1 cellular context compared by ENCODE assay signal in the genomic region with DNA sequence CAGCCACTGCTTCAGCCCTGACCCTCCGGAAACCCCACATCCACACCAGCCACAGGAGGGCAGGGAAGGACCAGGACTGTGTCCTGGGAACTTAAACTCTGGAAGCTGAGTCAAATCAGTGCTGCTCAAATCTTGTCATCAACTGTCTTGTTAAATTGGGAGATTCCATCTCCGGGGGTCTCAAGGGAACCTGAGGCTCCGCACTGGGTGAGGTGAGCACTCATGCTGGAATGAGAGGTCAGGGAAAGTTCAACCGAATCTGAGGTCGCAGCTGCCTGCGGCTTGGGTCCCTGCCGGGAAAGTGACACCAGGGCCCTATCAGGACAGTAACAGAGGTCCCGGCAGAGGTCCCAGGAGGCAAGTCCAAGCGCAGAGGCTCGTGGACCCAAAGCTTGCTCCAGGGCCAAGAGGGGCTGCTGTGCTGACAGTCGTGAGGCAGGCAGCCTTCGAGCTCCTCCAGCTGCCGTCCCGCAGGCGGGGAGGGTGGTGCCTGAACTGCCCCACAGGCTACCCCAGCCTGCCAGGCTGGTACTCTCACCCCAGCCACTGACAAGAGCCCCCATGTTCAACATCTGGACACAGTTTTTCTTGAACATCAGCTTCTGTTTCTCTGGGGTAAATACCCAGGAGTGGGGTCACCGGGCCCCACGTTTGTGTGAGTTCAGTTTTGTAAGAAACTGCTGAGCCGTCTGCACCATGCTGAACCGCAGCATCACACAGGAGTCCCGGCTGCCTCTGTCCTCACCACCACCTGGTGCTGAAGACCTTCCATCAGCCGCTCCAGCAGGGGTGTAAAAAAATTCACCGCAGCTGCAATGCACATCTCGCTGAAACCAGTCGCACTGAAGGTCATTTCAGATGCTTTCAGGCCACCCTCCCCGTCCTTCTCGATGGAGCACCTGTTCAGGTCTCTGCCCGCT.
TF ChIP-seq lines count a peak whose summit lies in the region.

No MANE protein-coding gene starts in this region.

TF ChIP-seq in WTC11, 78 proteins besides CTCF, POLR2A, EP300 and RAD21 (continued from another document):
- no peak for TF ChIP-seq ETV6 (CRISPR knock-in tag; IDR thresholded peaks at IDR 0.05)
- no peak for TF ChIP-seq IRF2 (CRISPR knock-in tag; IDR thresholded peaks at IDR 0.05; ENCODE audit: borderline replicate concordance, low read depth)
- no peak for TF ChIP-seq NR1H2 (CRISPR knock-in tag; IDR thresholded peaks at IDR 0.05)
- no peak for TF ChIP-seq OVOL2 (CRISPR knock-in tag; IDR thresholded peaks at IDR 0.05; ENCODE audit: borderline replicate concordance)
- TF ChIP-seq IRF1 (CRISPR knock-in tag; IDR thresholded peaks at IDR 0.05), result no peak
- TF ChIP-seq MYBL2 (CRISPR knock-in tag; IDR thresholded peaks at IDR 0.05), result no peak
- TF ChIP-seq, protein P1, sequence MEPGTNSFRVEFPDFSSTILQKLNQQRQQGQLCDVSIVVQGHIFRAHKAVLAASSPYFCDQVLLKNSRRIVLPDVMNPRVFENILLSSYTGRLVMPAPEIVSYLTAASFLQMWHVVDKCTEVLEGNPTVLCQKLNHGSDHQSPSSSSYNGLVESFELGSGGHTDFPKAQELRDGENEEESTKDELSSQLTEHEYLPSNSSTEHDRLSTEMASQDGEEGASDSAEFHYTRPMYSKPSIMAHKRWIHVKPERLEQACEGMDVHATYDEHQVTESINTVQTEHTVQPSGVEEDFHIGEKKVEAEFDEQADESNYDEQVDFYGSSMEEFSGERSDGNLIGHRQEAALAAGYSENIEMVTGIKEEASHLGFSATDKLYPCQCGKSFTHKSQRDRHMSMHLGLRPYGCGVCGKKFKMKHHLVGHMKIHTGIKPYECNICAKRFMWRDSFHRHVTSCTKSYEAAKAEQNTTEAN (CRISPR knock-in tag; IDR thresholded peaks at IDR 0.05), result no peak
- no peak for TF ChIP-seq TCF7 (CRISPR knock-in tag; IDR thresholded peaks at IDR 0.05; ENCODE audit: low read depth)
- TF ChIP-seq ZBTB21 (CRISPR knock-in tag; IDR thresholded peaks at IDR 0.05; ENCODE audit: borderline replicate concordance), result no peak
- no peak for TF ChIP-seq FOXP1 (CRISPR knock-in tag; IDR thresholded peaks at IDR 0.05; ENCODE audit: borderline replicate concordance)
- TF ChIP-seq ESRRA (CRISPR knock-in tag; IDR thresholded peaks at IDR 0.05; ENCODE audit: borderline replicate concordance), result no peak
- no peak for TF ChIP-seq CREB1 (CRISPR knock-in tag; IDR thresholded peaks at IDR 0.05)
